In genomic region chr7:3510101-3511020, GRCh38 we compare ENCODE assay signal across 20 cellular contexts.
DNase-seq lines count a peak whose midpoint lies in the region; ATAC-seq and TF ChIP-seq lines count a peak whose summit lies in the region.
"Had no signal": no experiment of that assay in that cellular context is flagged by ENCODE, and none has a peak within 500 bp of the region (broad histone marks: within the 10 kb centered on the region; RNA-seq: fewer than 3 reads in every experiment).

No MANE protein-coding gene starts in this region.

- no peak overlapping the region for H3K9ac ChIP-seq in BLaER1 treated with 17β-estradiol and CSF1 and Interleukin-3, amounts not matched to agents 10 nM and 100 nM
- H3K9ac ChIP-seq in endodermal cell (ENCODE audit: extremely low read depth, low read length, poor library complexity, severe bottlenecking), result no peak overlapping the region

- CTCF ChIA-PET in CD8-positive, alpha-beta T cell (lab: Charles Lee), result no interaction called here

- H3K4me3 Mint-ChIP-seq in endodermal cell, result no peak overlapping the region
- no peak overlapping the region for H3K4me3 Mint-ChIP-seq in CD8-positive, alpha-beta T cell
- H3K4me3 Mint-ChIP-seq: activated naive CD8-positive, alpha-beta T cell treated with anti-CD3 and anti-CD28 coated beads, Interleukin-2, amount 10 ng/mL, durations not matched to agents 7 days and 5 days; stimulated activated effector memory CD8-positive, alpha-beta T cell treated with anti-CD3 and anti-CD28 coated beads, Interleukin-12 subunit alpha, Interleukin-12 subunit beta, amount 100 ng/mL, for 72 hours; T-helper 1 cell treated with Interleukin-12 subunit alpha and Interleukin-12 subunit beta and Interleukin-4 antibody, amounts not matched to agents 30 μg/mL and 1 μg/mL, for 36 hours had no signal

- H3K36me3 ChIP-seq in BLaER1 treated with 17β-estradiol and CSF1 and Interleukin-3, amounts not matched to agents 10 nM and 100 nM, result no peaks in the 10 kb centered on the region
- H3K36me3 ChIP-seq in endodermal cell (ENCODE audit: control insufficient read depth, insufficient read depth, low read length), result no peaks in the 10 kb centered on the region
- no peaks in the 10 kb centered on the region for H3K36me3 ChIP-seq in CD8-positive, alpha-beta T cell (ENCODE audit: insufficient read depth, low read length)
- H3K36me3 ChIP-seq: gastroesophageal sphincter, sigmoid colon had no signal

- no peak overlapping the region for H3K4me3 ChIP-seq in BLaER1 treated with 17β-estradiol and CSF1 and Interleukin-3, amounts not matched to agents 10 nM and 100 nM
- H3K4me3 ChIP-seq in endodermal cell (ENCODE audit: low read length), result no peak overlapping the region
- H3K4me3 ChIP-seq in CD8-positive, alpha-beta T cell (ENCODE audit: low read depth, low read length), result no peak overlapping the region
- H3K4me3 ChIP-seq: gastroesophageal sphincter, sigmoid colon had no signal

- intact Hi-C loops in CD8-positive, alpha-beta T cell (cut with DNase I, micrococcal nuclease), result no loop called here

- H3K27me3 Mint-ChIP-seq in endodermal cell (ENCODE audit: insufficient read depth), result no peaks in the 10 kb centered on the region
- H3K27me3 Mint-ChIP-seq in CD8-positive, alpha-beta T cell (ENCODE audit: low read depth), result peaks cover 3% of the 10 kb centered on the region

- ATAC-seq in HG02588 (IDR thresholded peaks at IDR 0.05; ENCODE audit: unreplicated experiment), result peak; percentile 45
- no peak for ATAC-seq in GM19463 (IDR thresholded peaks at IDR 0.05; ENCODE audit: unreplicated experiment)
- no peak for ATAC-seq in GM21737 (IDR thresholded peaks at IDR 0.05; ENCODE audit: unreplicated experiment)
- no peak for ATAC-seq in HG03460 (IDR thresholded peaks at IDR 0.05; ENCODE audit: unreplicated experiment)
- no peak for ATAC-seq in CD8-positive, alpha-beta T cell
- ATAC-seq: gastroesophageal sphincter; stimulated activated effector memory CD8-positive, alpha-beta T cell treated with anti-CD3 and anti-CD28 coated beads, Interleukin-12 subunit alpha, Interleukin-12 subunit beta, amount 100 ng/mL, for 72 hours had no signal

- no peak for TF ChIP-seq CTCF in endodermal cell (conservative IDR thresholded peaks at IDR 0.05)
- no peak for TF ChIP-seq CTCF in CD8-positive, alpha-beta T cell (IDR thresholded peaks at IDR 0.05)

- H3K27ac ChIP-seq in BLaER1 treated with 17β-estradiol and CSF1 and Interleukin-3, amounts not matched to agents 10 nM and 100 nM, result no peak overlapping the region
- no peak overlapping the region for H3K27ac ChIP-seq in endodermal cell (ENCODE audit: low read depth, low read length)
- no peak overlapping the region for H3K27ac ChIP-seq in CD8-positive, alpha-beta T cell (ENCODE audit: low read depth, low read length)
- H3K27ac ChIP-seq: gastroesophageal sphincter, sigmoid colon had no signal

- H3K27me3 ChIP-seq in BLaER1 treated with 17β-estradiol and CSF1 and Interleukin-3, amounts not matched to agents 10 nM and 100 nM, result no peaks in the 10 kb centered on the region
- H3K27me3 ChIP-seq in endodermal cell (ENCODE audit: control insufficient read depth, insufficient read depth, low read length, poor library complexity, severe bottlenecking), result no peaks in the 10 kb centered on the region
- no peaks in the 10 kb centered on the region for H3K27me3 ChIP-seq in CD8-positive, alpha-beta T cell (ENCODE audit: insufficient read depth, low read length)
- H3K27me3 ChIP-seq: gastroesophageal sphincter, sigmoid colon had no signal

- peaks cover 22% of the 10 kb centered on the region for H3K9me3 Mint-ChIP-seq in endodermal cell
- H3K9me3 Mint-ChIP-seq in CD8-positive, alpha-beta T cell, result peaks cover 13% of the 10 kb centered on the region

- 59 to 87% methylated on average over 5 to 11 of the region's 11 CpGs for WGBS in endodermal cell (ENCODE audit: insufficient coverage in 1 of 2, insufficient read length in 1 of 2), 2 experiments

- peaks cover 10% of the 10 kb centered on the region for H3K4me1 Mint-ChIP-seq in endodermal cell
- H3K4me1 Mint-ChIP-seq in CD8-positive, alpha-beta T cell (ENCODE audit: low read depth), result no peaks in the 10 kb centered on the region
- H3K4me1 Mint-ChIP-seq: activated naive CD8-positive, alpha-beta T cell treated with anti-CD3 and anti-CD28 coated beads, Interleukin-2, amount 10 ng/mL, durations not matched to agents 7 days and 5 days; stimulated activated effector memory CD8-positive, alpha-beta T cell treated with anti-CD3 and anti-CD28 coated beads, Interleukin-12 subunit alpha, Interleukin-12 subunit beta, amount 100 ng/mL, for 72 hours had no signal

- no peaks in the 10 kb centered on the region for H4K20me1 ChIP-seq in BLaER1 treated with 17β-estradiol and CSF1 and Interleukin-3, amounts not matched to agents 10 nM and 100 nM

- peak overlapping the region; percentile 2 to 61 (median 33); a peak in 19 of 22 replicates for H3K4me2 ChIP-seq in BLaER1 treated with 17β-estradiol and CSF1 and Interleukin-3, amounts not matched to agents 10 nM and 100 nM

- peaks cover 7 to 16% (median 14%) of the 10 kb centered on the region in 10 experiments; a peak in 19 of 20 replicates for H3K4me1 ChIP-seq in BLaER1 treated with 17β-estradiol and CSF1 and Interleukin-3, amounts not matched to agents 10 nM and 100 nM
- no peaks in the 10 kb centered on the region for H3K4me1 ChIP-seq in endodermal cell (ENCODE audit: control insufficient read depth, insufficient read depth, low read length)
- H3K4me1 ChIP-seq in CD8-positive, alpha-beta T cell (ENCODE audit: insufficient read depth, low read length), result no peaks in the 10 kb centered on the region
- H3K4me1 ChIP-seq: gastroesophageal sphincter, sigmoid colon had no signal

- DNase-seq in NOMO-1 treated with DMSO at 0.1 percent for 48 hours (lab: John Stamatoyannopoulos, UW; ENCODE audit: unreplicated experiment) (peak; percentile 73), endodermal cell (no peak)
- no peak for DNase-seq in CD8-positive, alpha-beta T cell
- DNase-seq: ACHN; activated CD4-positive, alpha-beta T cell treated with anti-CD3 and anti-CD28 coated beads for 4 hours; activated naive CD8-positive, alpha-beta T cell treated with anti-CD3 and anti-CD28 coated beads, Interleukin-2, amount 10 ng/mL, durations not matched to agents 7 days and 5 days; Calu3; cerebellar nuclear complex; mesenchymal stem cell; NCI-H1092; sigmoid colon; stimulated activated CD4-positive, alpha-beta T cell treated with anti-CD3 and anti-CD28 coated beads, Interleukin-4, amount 100 ng/mL, for 4 hours had no signal

- POLR2A ChIA-PET in CD8-positive, alpha-beta T cell (lab: Charles Lee), result no interaction called here

- no peaks in the 10 kb centered on the region for H3K36me3 Mint-ChIP-seq in endodermal cell (ENCODE audit: low read depth)
- H3K36me3 Mint-ChIP-seq in CD8-positive, alpha-beta T cell, result no peaks in the 10 kb centered on the region
- H3K36me3 Mint-ChIP-seq: activated naive CD8-positive, alpha-beta T cell treated with anti-CD3 and anti-CD28 coated beads, Interleukin-2, amount 10 ng/mL, durations not matched to agents 7 days and 5 days; stimulated activated effector memory CD8-positive, alpha-beta T cell treated with anti-CD3 and anti-CD28 coated beads, Interleukin-12 subunit alpha, Interleukin-12 subunit beta, amount 100 ng/mL, for 72 hours had no signal

- H3K27ac Mint-ChIP-seq in endodermal cell, result peak overlapping the region; percentile 63
- H3K27ac Mint-ChIP-seq in CD8-positive, alpha-beta T cell, result no peak overlapping the region
- H3K27ac Mint-ChIP-seq: activated naive CD8-positive, alpha-beta T cell treated with anti-CD3 and anti-CD28 coated beads, Interleukin-2, amount 10 ng/mL, durations not matched to agents 7 days and 5 days; stimulated activated effector memory CD8-positive, alpha-beta T cell treated with anti-CD3 and anti-CD28 coated beads, Interleukin-12 subunit alpha, Interleukin-12 subunit beta, amount 100 ng/mL, for 72 hours; T-helper 1 cell treated with Interleukin-12 subunit alpha and Interleukin-12 subunit beta and Interleukin-4 antibody, amounts not matched to agents 30 μg/mL and 1 μg/mL, for 36 hours had no signal

- peaks cover 14 to 26% (median 23%) of the 10 kb centered on the region in 11 experiments for H3K9me3 ChIP-seq in BLaER1 treated with 17β-estradiol and CSF1 and Interleukin-3, amounts not matched to agents 10 nM and 100 nM (replicated peaks in 1 of 11)
- peaks cover 21% of the 10 kb centered on the region for H3K9me3 ChIP-seq in endodermal cell (ENCODE audit: control insufficient read depth, low read length)
- no peaks in the 10 kb centered on the region for H3K9me3 ChIP-seq in CD8-positive, alpha-beta T cell (ENCODE audit: low read length)
- H3K9me3 ChIP-seq: sigmoid colon had no signal
